1 cellular context compared by ENCODE assay signal in the genomic region with DNA sequence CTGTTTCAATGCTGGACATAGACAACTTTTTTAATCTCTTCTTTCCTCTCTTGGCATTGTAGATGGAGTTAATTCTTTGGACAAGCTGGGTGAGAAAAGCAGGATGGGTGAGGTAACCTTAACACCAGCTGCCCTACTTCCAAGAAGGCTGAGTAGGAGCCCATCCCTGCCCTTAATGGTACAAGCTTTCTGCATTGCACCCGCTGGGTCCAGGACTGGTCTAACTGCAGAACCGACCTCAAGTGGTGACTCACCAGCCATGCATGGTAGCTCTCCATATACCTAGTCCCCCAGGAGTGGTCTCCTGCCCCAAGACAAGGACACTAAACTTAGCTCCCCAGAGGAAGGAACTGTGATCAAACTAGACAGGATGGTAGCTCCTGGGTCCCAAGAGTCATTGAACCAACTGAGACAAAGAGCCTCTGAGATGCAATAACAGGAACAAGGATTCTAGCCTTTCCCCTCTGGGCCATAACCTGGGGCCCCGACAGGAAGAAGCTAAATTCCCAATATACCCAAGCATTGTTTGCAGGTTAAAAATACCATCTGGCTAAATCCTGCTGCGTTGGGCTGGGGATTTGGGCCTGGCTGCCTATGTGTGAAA.
TF ChIP-seq lines count a peak whose summit lies in the region.

No MANE protein-coding gene starts in this region.

TF ChIP-seq in H1, 55 proteins besides CTCF, POLR2A, EP300 and RAD21:
- TF ChIP-seq RXRA (IDR thresholded peaks at IDR 0.05; ENCODE audit: insufficient read depth, low read depth, low read length) (no peak), CREB1 (IDR thresholded peaks at IDR 0.05) (no peak), CEBPB (IDR thresholded peaks at IDR 0.05; ENCODE audit: low read depth, low read length) (no peak), SIX5 (IDR thresholded peaks at IDR 0.05; ENCODE audit: low read depth, low read length) (no peak), JUN (IDR thresholded peaks at IDR 0.05; ENCODE audit: low read depth, low read length) (no peak), RBBP5 (IDR thresholded peaks at IDR 0.05; ENCODE audit: borderline replicate concordance, low read depth, low read length) (no peak), ZNF274 (IDR thresholded peaks at IDR 0.05; ENCODE audit: borderline replicate concordance, extremely low read depth, low read length) (no peak), SAP30 (IDR thresholded peaks at IDR 0.05; ENCODE audit: insufficient read depth, insufficient replicate concordance, low read length) (no peak), GTF2F1 (IDR thresholded peaks at IDR 0.05; ENCODE audit: borderline replicate concordance, low read depth, low read length) (no peak), SRF (IDR thresholded peaks at IDR 0.05; ENCODE audit: low read depth, low read length) (no peak), SIN3A (conservative IDR thresholded peaks at IDR 0.05 in 1 of 2, IDR thresholded peaks at IDR 0.05 in 1 of 2; ENCODE audit: low read depth in 1 of 2, low read length in 2 of 2) (no peak), CBX5 (IDR thresholded peaks at IDR 0.05; ENCODE audit: low read depth, low read length) (no peak), YY1 (IDR thresholded peaks at IDR 0.05; ENCODE audit: low read depth, low read length) (no peak), CHD2 (IDR thresholded peaks at IDR 0.05; ENCODE audit: low read length) (no peak), RNF2 (IDR thresholded peaks at IDR 0.05; ENCODE audit: borderline replicate concordance, low read depth, low read length, missing control alignments, poor library complexity, severe bottlenecking) (no peak), TBP (IDR thresholded peaks at IDR 0.05; ENCODE audit: low read depth, low read length) (no peak)
- TF ChIP-seq, protein P1, sequence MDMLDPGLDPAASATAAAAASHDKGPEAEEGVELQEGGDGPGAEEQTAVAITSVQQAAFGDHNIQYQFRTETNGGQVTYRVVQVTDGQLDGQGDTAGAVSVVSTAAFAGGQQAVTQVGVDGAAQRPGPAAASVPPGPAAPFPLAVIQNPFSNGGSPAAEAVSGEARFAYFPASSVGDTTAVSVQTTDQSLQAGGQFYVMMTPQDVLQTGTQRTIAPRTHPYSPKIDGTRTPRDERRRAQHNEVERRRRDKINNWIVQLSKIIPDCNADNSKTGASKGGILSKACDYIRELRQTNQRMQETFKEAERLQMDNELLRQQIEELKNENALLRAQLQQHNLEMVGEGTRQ (IDR thresholded peaks at IDR 0.05; ENCODE audit: low read length), result no peak
- TF ChIP-seq, protein P2, sequence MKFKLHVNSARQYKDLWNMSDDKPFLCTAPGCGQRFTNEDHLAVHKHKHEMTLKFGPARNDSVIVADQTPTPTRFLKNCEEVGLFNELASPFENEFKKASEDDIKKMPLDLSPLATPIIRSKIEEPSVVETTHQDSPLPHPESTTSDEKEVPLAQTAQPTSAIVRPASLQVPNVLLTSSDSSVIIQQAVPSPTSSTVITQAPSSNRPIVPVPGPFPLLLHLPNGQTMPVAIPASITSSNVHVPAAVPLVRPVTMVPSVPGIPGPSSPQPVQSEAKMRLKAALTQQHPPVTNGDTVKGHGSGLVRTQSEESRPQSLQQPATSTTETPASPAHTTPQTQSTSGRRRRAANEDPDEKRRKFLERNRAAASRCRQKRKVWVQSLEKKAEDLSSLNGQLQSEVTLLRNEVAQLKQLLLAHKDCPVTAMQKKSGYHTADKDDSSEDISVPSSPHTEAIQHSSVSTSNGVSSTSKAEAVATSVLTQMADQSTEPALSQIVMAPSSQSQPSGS (IDR thresholded peaks at IDR 0.05; ENCODE audit: low read length), result no peak
